26 cellular contexts compared by ENCODE assay signal in genomic region chr3:160544837-160545236, GRCh38. TPM values are rescaled to one million over a fixed set of nuclear protein-coding genes. Genes with fewer than 3 reads are reported as not detected.
DNase-seq lines count a peak whose midpoint lies in the region; ATAC-seq and TF ChIP-seq lines count a peak whose summit lies in the region.
"Had no signal": no experiment of that assay in that cellular context is flagged by ENCODE, and none has a peak within 500 bp of the region (broad histone marks: within the 10 kb centered on the region; RNA-seq: fewer than 3 reads in every experiment).

No MANE protein-coding gene starts in this region.

- 54 to 83% (median 74%) methylated on average over 2 of the region's 2 CpGs for WGBS in stomach, 5 donors

- no peak for TF ChIP-seq POLR2A in stomach (IDR thresholded peaks at IDR 0.05)

- TF ChIP-seq CTCF in cardiac muscle cell (IDR thresholded peaks at IDR 0.05; ENCODE audit: low read depth, low read length) (no peak), fibroblast of the aortic adventitia (IDR thresholded peaks at IDR 0.05; ENCODE audit: insufficient read depth, low read length) (no peak), stomach (IDR thresholded peaks at IDR 0.05) (no peak)

- intact Hi-C loops in Right ventricle myocardium inferior (cut with DNase I) (no loop called here), stomach (cut with DNase I; ENCODE audit: low total_unique reads) (no loop called here)

- H3K4me1 ChIP-seq in cardiac muscle cell (ENCODE audit: low read depth) (peaks cover 7% of the 10 kb centered on the region), adipocyte (ENCODE audit: control insufficient read depth, insufficient read depth, low read length) (peaks cover 14% of the 10 kb centered on the region), stomach (peaks cover 0 to 76% (median 23%) of the 10 kb centered on the region in 4 donors)

- ATAC-seq in Right ventricle myocardium inferior, result no peak
- ATAC-seq in HG02642 (IDR thresholded peaks at IDR 0.05; ENCODE audit: poor library complexity, unreplicated experiment), result no peak
- no peak for ATAC-seq in GM21825 (IDR thresholded peaks at IDR 0.05; ENCODE audit: unreplicated experiment)
- ATAC-seq: left cardiac atrium; naive thymus-derived CD4-positive, alpha-beta T cell; upper lobe of right lung had no signal

- H3K9ac ChIP-seq in adipocyte (ENCODE audit: low read length), result no peak overlapping the region

- H3K27ac ChIP-seq in cardiac muscle cell (peak overlapping the region; percentile 45), stomach (no peak overlapping the region)
- H3K27ac ChIP-seq: C4-2B, sigmoid colon, upper lobe of right lung had no signal

- H3K9me3 ChIP-seq in cardiac muscle cell (ENCODE audit: low read depth) (no peaks in the 10 kb centered on the region), adipocyte (ENCODE audit: control insufficient read depth, low read length) (peaks cover 5% of the 10 kb centered on the region), stomach (no peaks in the 10 kb centered on the region)
- H3K9me3 ChIP-seq: sigmoid colon, upper lobe of right lung had no signal

- DNase-seq in cardiac muscle cell (ENCODE audit: low read depth in 1 of 2, low spot score in 1 of 2), result peak in 1 of 2 donors; percentile 39
- no peak for DNase-seq in Right ventricle myocardium inferior (ENCODE audit: missing footprints)
- peak; percentile 70 for DNase-seq in adipocyte (ENCODE audit: low read depth)
- peak; percentile 23 for DNase-seq in fibroblast of the aortic adventitia (ENCODE audit: low read depth)
- no peak for DNase-seq in NCI-H510A treated with DMSO at 0.1 percent for 48 hours (lab: John Stamatoyannopoulos, UW)
- no peak for DNase-seq in stomach
- DNase-seq: activated B cell treated with CpG ODN at 0.5 μM for 24 hours; activated CD4-positive, alpha-beta memory T cell treated with anti-CD3 and anti-CD28 coated beads, Interleukin-2, amount 10 ng/mL, durations not matched to agents 7 days and 5 days; activated T-cell treated with anti-CD3 and anti-CD28 coated beads for 4 hours; amygdala; Calu3; cerebellar nuclear complex; effector CD8-positive, alpha-beta T cell; H9; left cardiac atrium; naive thymus-derived CD4-positive, alpha-beta T cell; NCI-H1105; NCI-H2081 treated with DMSO at 0.1 percent for 48 hours; NCI-H524; sigmoid colon; stimulated activated CD8-positive, alpha-beta memory T cell treated with anti-CD3 and anti-CD28 coated beads, Interleukin-4, amount 100 ng/mL, for 48 hours; T1000; upper lobe of right lung had no signal

- TF ChIP-seq EP300 in stomach (IDR thresholded peaks at IDR 0.05), result no peak

- H3K36me3 ChIP-seq in cardiac muscle cell (no peaks in the 10 kb centered on the region), adipocyte (ENCODE audit: control insufficient read depth, insufficient read depth, low read length, severe bottlenecking) (no peaks in the 10 kb centered on the region), stomach (no peaks in the 10 kb centered on the region)
- H3K36me3 ChIP-seq: sigmoid colon, upper lobe of right lung had no signal

- H3K27me3 ChIP-seq in cardiac muscle cell (no peaks in the 10 kb centered on the region), adipocyte (replicated peaks; ENCODE audit: control insufficient read depth, insufficient read depth, low read length) (no peaks in the 10 kb centered on the region), stomach (no peaks in the 10 kb centered on the region)
- H3K27me3 ChIP-seq: sigmoid colon, upper lobe of right lung had no signal

- H3K4me3 ChIP-seq in cardiac muscle cell (no peak overlapping the region), adipocyte (ENCODE audit: low read length) (no peak overlapping the region), fibroblast of the aortic adventitia (ENCODE audit: low read depth, low read length) (no peak overlapping the region), stomach (no peak overlapping the region)
- H3K4me3 ChIP-seq: sigmoid colon, upper lobe of right lung had no signal

RNA-seq across cellular contexts. Expression of gene KPNA4, which starts 20.5 kb away (rescaled TPM):
- 11.8 and 18.5 TPM in 2 replicates for total RNA-seq in cardiac muscle cell
- 11.7 and 12.5 TPM in 2 replicates for polyA plus RNA-seq in cardiac muscle cell
- total RNA-seq in Right ventricle myocardium inferior, result 120 TPM
- total RNA-seq in fibroblast of the aortic adventitia (ENCODE audit: low replicate concordance), result 37.8 and 46.0 TPM in 2 replicates
- total RNA-seq in stomach, result 10 to 100 TPM in 4 of 5 donors, 1 to 10 TPM in 1; 3.8 to 41.7 (median 23.2) TPM
- 10 to 100 TPM; 10.8 to 13.3 (median 11.3) TPM for polyA plus RNA-seq in stomach

Comparison
In these comparisons a context has a peak if more than half of its experiments do, and no peak if none do; other contexts are left out.
1. DNase-seq: peak in adipocyte (single experiment) and fibroblast of the aortic adventitia (single experiment); none in Right ventricle myocardium inferior (single experiment), NCI-H510A treated with DMSO at 0.1 percent for 48 hours (single experiment) and stomach (single experiment).